ENCODE assay signal across 1 cellular context in genomic region chr1:148724872-148725271, GRCh38. TPM values are rescaled to one million over a fixed set of nuclear protein-coding genes. Genes with fewer than 3 reads are reported as not detected.
"Had no signal": no experiment of that assay in that cellular context is flagged by ENCODE, and none has a peak within 500 bp of the region (broad histone marks: within the 10 kb centered on the region; RNA-seq: fewer than 3 reads in every experiment).

No MANE protein-coding gene starts in this region.

RNA-seq across cellular contexts. Expression of gene NUDT4B, which starts 23.7 kb away (rescaled TPM):
- total RNA-seq: PC-9 had no signal
